In the genomic region with DNA sequence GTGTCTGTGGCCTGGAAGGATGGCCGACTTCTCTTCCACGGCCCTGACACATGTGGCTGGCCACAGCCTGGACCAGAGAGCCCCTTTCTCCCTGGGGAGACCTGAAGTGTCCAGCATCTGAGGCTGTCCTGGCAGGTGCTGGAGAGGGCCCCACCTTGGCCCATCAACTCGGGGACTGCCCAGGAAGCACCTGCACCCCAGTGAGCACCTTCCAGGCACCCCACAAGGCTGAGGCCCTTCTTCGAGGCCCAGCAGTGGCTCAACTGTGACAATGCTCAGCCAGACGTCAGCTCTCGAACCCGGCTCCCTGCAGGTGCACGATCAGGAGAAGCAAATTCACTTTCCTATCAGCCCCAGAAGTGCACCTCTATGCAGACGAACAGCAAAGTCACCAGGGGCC, we compare ENCODE assay signal across 9 cellular contexts. TPM values are rescaled to one million over a fixed set of nuclear protein-coding genes. Genes with fewer than 3 reads are reported as not detected.
A peak's percentile ranks its signal among the peaks of the same experiment; 100 is the strongest.
DNase-seq lines count a peak whose midpoint lies in the region; ATAC-seq, FAIRE-seq and TF ChIP-seq lines count a peak whose summit lies in the region.
"Had no signal": no experiment of that assay in that cellular context is flagged by ENCODE, and none has a peak within 500 bp of the region (broad histone marks: within the 10 kb centered on the region; RNA-seq: fewer than 3 reads in every experiment).

No MANE protein-coding gene starts in this region.

- in situ Hi-C loops in GM13977 (cut with MboI; ENCODE audit: low pct_unique_long_range_greater_than_20kb, low sequenced_read_pairs, unreplicated experiment): no loop called here

- POLR2A ChIA-PET in CD8-positive, alpha-beta T cell (lab: Charles Lee): interaction anchor here (1.0 to 4.3 kb wide), 9 partner anchors 8 to 217 kb away, joined by 3 to 23 read pairs (median 4); a partner anchor contains a TSS
- POLR2A ChIA-PET in endothelial cell of umbilical vein (lab: Charles Lee): no interaction called here

- ATAC-seq in CD8-positive, alpha-beta T cell: no peak
- peak; percentile 19 for ATAC-seq in GM21367 (IDR thresholded peaks at IDR 0.05; ENCODE audit: unreplicated experiment)
- peak; percentile 10 for ATAC-seq in HG03457 (IDR thresholded peaks at IDR 0.05; ENCODE audit: unreplicated experiment)
- ATAC-seq in GM18520 (IDR thresholded peaks at IDR 0.05; ENCODE audit: unreplicated experiment): no peak

- H3K9me3 ChIP-seq in CD8-positive, alpha-beta T cell (ENCODE audit: low read length): no peaks in the 10 kb centered on the region
- H3K9me3 ChIP-seq in endothelial cell of umbilical vein (replicated peaks; ENCODE audit: control insufficient read depth, insufficient read depth, low read length) (no peaks in the 10 kb centered on the region), suprapubic skin (no peaks in the 10 kb centered on the region)

- no peaks in the 10 kb centered on the region for H3K27me3 Mint-ChIP-seq in CD8-positive, alpha-beta T cell (ENCODE audit: low read depth)

- H3K27ac Mint-ChIP-seq in CD8-positive, alpha-beta T cell: peak overlapping the region; percentile 93

- dilution Hi-C loops in endothelial cell of umbilical vein (cut with MboI; ENCODE audit: extremely low pct_ligation_motif_present, low sequenced_read_pairs): no loop called here

- peak overlapping the region; percentile 41 for H2AFZ ChIP-seq in endothelial cell of umbilical vein (ENCODE audit: low read depth, low read length)

- H4K20me1 ChIP-seq in endothelial cell of umbilical vein (replicated peaks; ENCODE audit: control insufficient read depth, extremely low read depth, insufficient read depth, low read length): no peaks in the 10 kb centered on the region

- no peak for TF ChIP-seq POLR2A in endothelial cell of umbilical vein (IDR thresholded peaks at IDR 0.05; ENCODE audit: low read depth, low read length)
- no peak for TF ChIP-seq POLR2A in suprapubic skin (IDR thresholded peaks at IDR 0.05)

- peak overlapping the region; percentile 25 for H3K27ac ChIP-seq in CD8-positive, alpha-beta T cell (ENCODE audit: low read depth, low read length)
- peak overlapping the region; percentile 40 for H3K27ac ChIP-seq in endothelial cell of umbilical vein (ENCODE audit: insufficient read depth, low read depth, low read length)
- no peak overlapping the region for H3K27ac ChIP-seq in suprapubic skin

- H3K4me3 ChIP-seq in CD8-positive, alpha-beta T cell (ENCODE audit: low read depth, low read length): peak overlapping the region; percentile 13
- H3K4me3 ChIP-seq in endothelial cell of umbilical vein (replicated peaks in 1 of 3; ENCODE audit: insufficient read depth in 1 of 3, low read depth in 1 of 3, low read length in 3 of 3): no peak overlapping the region
- no peak overlapping the region for H3K4me3 ChIP-seq in suprapubic skin

- no peak overlapping the region for H3K4me2 ChIP-seq in endothelial cell of umbilical vein (ENCODE audit: insufficient read depth, low read length)

- H3K4me3 Mint-ChIP-seq in CD8-positive, alpha-beta T cell: peak overlapping the region; percentile 76

- H3K36me3 ChIP-seq in CD8-positive, alpha-beta T cell (ENCODE audit: insufficient read depth, low read length): peaks cover 30% of the 10 kb centered on the region
- H3K36me3 ChIP-seq in endothelial cell of umbilical vein (ENCODE audit: control insufficient read depth in 2 of 2, extremely low read depth in 1 of 2, insufficient read depth in 2 of 2, low read length in 2 of 2) (no peaks in the 10 kb centered on the region), suprapubic skin (no peaks in the 10 kb centered on the region)

- intact Hi-C loops in CD8-positive, alpha-beta T cell (cut with DNase I, micrococcal nuclease): loop anchor here in 1 of 2 experiments (2.0 kb wide), 1 partner anchor 21 kb away; no protein-coding TSS in a partner anchor
- intact Hi-C loops in endothelial cell of umbilical vein (cut with micrococcal nuclease): no loop called here

- TF ChIP-seq CTCF in CD8-positive, alpha-beta T cell (IDR thresholded peaks at IDR 0.05): no peak
- TF ChIP-seq CTCF in endothelial cell of umbilical vein (IDR thresholded peaks at IDR 0.05; ENCODE audit: extremely low read depth in 1 of 2, insufficient read depth in 1 of 2, low read depth in 1 of 2, low read length in 2 of 2) (no peak), GM13977 (IDR thresholded peaks at IDR 0.05; ENCODE audit: extremely low read depth, insufficient read depth, missing control alignments) (no peak), suprapubic skin (IDR thresholded peaks at IDR 0.05) (no peak)

- peaks cover 73% of the 10 kb centered on the region for H3K4me1 Mint-ChIP-seq in CD8-positive, alpha-beta T cell (ENCODE audit: low read depth)

- no peak overlapping the region for H3K9ac ChIP-seq in endothelial cell of umbilical vein (replicated peaks; ENCODE audit: extremely low read depth, insufficient read depth, low read length)

- H3K36me3 Mint-ChIP-seq in CD8-positive, alpha-beta T cell: peaks cover 67% of the 10 kb centered on the region

- BruUV-seq in endothelial cell of umbilical vein (replicated peaks; lab: Mats Ljungman, UMichigan): no TSS peak

- no peak for FAIRE-seq in endothelial cell of umbilical vein (lab: Jason Lieb, UNC)

- H3K9me1 ChIP-seq in endothelial cell of umbilical vein (replicated peaks; ENCODE audit: control insufficient read depth, extremely low read depth, insufficient read depth, low read length): no peaks in the 10 kb centered on the region

- H3K79me2 ChIP-seq in endothelial cell of umbilical vein (ENCODE audit: control insufficient read depth, insufficient read depth, low read length): no peaks in the 10 kb centered on the region

- no peaks in the 10 kb centered on the region for H3K9me3 Mint-ChIP-seq in CD8-positive, alpha-beta T cell

- CTCF ChIA-PET in CD8-positive, alpha-beta T cell (lab: Charles Lee): interaction anchor here (1.2 to 6.3 kb wide), 8 partner anchors 9 to 312 kb away, joined by 4 to 37 read pairs (median 12); a partner anchor contains a TSS
- CTCF ChIA-PET in endothelial cell of umbilical vein (lab: Charles Lee): interaction anchor here (1.1 to 2.9 kb wide), 6 partner anchors 9 to 73 kb away, joined by 3 to 7 read pairs (median 6); a partner anchor contains a TSS

- DNase-seq in CD8-positive, alpha-beta T cell: no peak
- no peak for DNase-seq in endothelial cell of umbilical vein (ENCODE audit: low read depth, low spot score)
- no peak for DNase-seq in GM13977 (ENCODE audit: low spot score)
- DNase-seq in suprapubic skin (ENCODE audit: low spot score in 2 of 2): no peak
- DNase-seq in ecto neural progenitor cell (ENCODE audit: low spot score): no peak
- DNase-seq: DMS79 had no signal

- WGBS in suprapubic skin: 74% methylated on average over 3 of the region's 9 CpGs

- H3K4me1 ChIP-seq in CD8-positive, alpha-beta T cell (ENCODE audit: insufficient read depth, low read length): peaks cover 63% of the 10 kb centered on the region
- H3K4me1 ChIP-seq in endothelial cell of umbilical vein (ENCODE audit: control insufficient read depth, extremely low read depth, insufficient read depth, low read length): peaks cover 36% of the 10 kb centered on the region
- peaks cover 8% of the 10 kb centered on the region for H3K4me1 ChIP-seq in suprapubic skin

- H3K27me3 ChIP-seq in CD8-positive, alpha-beta T cell (ENCODE audit: insufficient read depth, low read length): no peaks in the 10 kb centered on the region
- H3K27me3 ChIP-seq in endothelial cell of umbilical vein (ENCODE audit: control insufficient read depth in 2 of 2, insufficient read depth in 2 of 2, low read length in 2 of 2) (no peaks in the 10 kb centered on the region), suprapubic skin (no peaks in the 10 kb centered on the region)

- no peak for TF ChIP-seq EP300 in suprapubic skin (IDR thresholded peaks at IDR 0.05)

TF ChIP-seq in endothelial cell of umbilical vein, 7 proteins besides CTCF, POLR2A, EP300 and RAD21:
- TF ChIP-seq, protein P1, sequence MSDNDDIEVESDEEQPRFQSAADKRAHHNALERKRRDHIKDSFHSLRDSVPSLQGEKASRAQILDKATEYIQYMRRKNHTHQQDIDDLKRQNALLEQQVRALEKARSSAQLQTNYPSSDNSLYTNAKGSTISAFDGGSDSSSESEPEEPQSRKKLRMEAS (IDR thresholded peaks at IDR 0.05; ENCODE audit: insufficient read depth, insufficient read length): no peak
- TF ChIP-seq MYC (IDR thresholded peaks at IDR 0.05; ENCODE audit: low read depth, low read length): no peak
- TF ChIP-seq FOS (IDR thresholded peaks at IDR 0.05; ENCODE audit: borderline replicate concordance, insufficient read depth, low read length): no peak
- no peak for TF ChIP-seq EZH2 (IDR thresholded peaks at IDR 0.05; ENCODE audit: borderline replicate concordance, low read depth, low read length, severe bottlenecking)
- no peak for TF ChIP-seq GATA2 (IDR thresholded peaks at IDR 0.05; ENCODE audit: insufficient read depth, insufficient read length, low read depth, low read length)
- TF ChIP-seq JUN (IDR thresholded peaks at IDR 0.05; ENCODE audit: borderline replicate concordance, insufficient read depth, insufficient read length, low read depth): no peak

RNA-seq across cellular contexts. Expression of a gene that starts 24.3 kb away (rescaled TPM):
- 100 to 1,000 TPM; 145 to 152 TPM for total RNA-seq in CD8-positive, alpha-beta T cell
- total RNA-seq in endothelial cell of umbilical vein: 21.8 and 22.4 TPM in 2 replicates
- polyA plus RNA-seq in endothelial cell of umbilical vein: 5.4 and 7.8 TPM in 2 replicates
- polyA plus RNA-seq in endothelial cell of umbilical vein (2011; cell fraction: cytosol; rRNA removed): 19.1 and 23.1 TPM in 2 replicates
- 4.7 and 6.9 TPM in 2 replicates for polyA plus RNA-seq in endothelial cell of umbilical vein (2011; cell fraction: nucleus; rRNA removed)
- 63.3 and 70.5 TPM in 2 replicates for polyA plus RNA-seq in endothelial cell of umbilical vein (2012)
- 4.8 and 7.4 TPM in 2 replicates for polyA minus RNA-seq in endothelial cell of umbilical vein
- polyA minus RNA-seq in endothelial cell of umbilical vein (2011; cell fraction: cytosol; rRNA and poly(A)+ RNA removed): 3.0 TPM
- 1.0 TPM in 1 of 2 replicates, not detected in the other for polyA minus RNA-seq in endothelial cell of umbilical vein (2011; cell fraction: nucleus; rRNA and poly(A)+ RNA removed)
- 10 to 100 TPM; 15.2 to 27.0 (median 23.0) TPM for total RNA-seq in suprapubic skin

Comparison
In these comparisons a context has a peak if more than half of its experiments do, and no peak if none do; other contexts are left out.
1. ATAC-seq: peak in GM21367 (single experiment) and HG03457 (single experiment); none in CD8-positive, alpha-beta T cell (single experiment) and GM18520 (single experiment).